In the genomic region with DNA sequence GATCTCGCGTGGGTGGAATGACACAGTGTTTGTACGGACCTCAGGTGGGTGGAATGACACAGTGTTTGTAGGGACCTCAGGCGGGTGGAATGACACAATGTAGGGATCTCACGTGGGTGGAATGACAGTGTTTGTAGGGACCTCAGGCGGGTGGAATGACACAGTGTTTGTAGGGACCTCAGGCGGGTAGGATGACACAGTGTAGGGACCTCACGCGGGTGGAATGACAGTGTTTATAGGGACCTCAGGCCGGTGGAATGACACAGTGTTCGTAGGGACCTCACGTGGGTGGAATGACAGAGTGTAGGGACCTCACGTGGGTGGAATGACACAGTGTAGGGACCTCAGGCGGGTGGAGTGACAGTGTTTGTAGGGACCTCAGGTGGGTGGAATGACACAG, we compare ENCODE assay signal across 7 cellular contexts. TPM values are rescaled to one million over a fixed set of nuclear protein-coding genes. Genes with fewer than 3 reads are reported as not detected.
DNase-seq lines count a peak whose midpoint lies in the region; ATAC-seq and TF ChIP-seq lines count a peak whose summit lies in the region.
"Not testable (repeated sequence)": the region's sequence is repeated elsewhere in the genome, so short reads cannot be mapped to it uniquely, and the experiment has no call there.

No MANE protein-coding gene starts in this region.

- H3K27me3 ChIP-seq in CD8-positive, alpha-beta T cell (ENCODE audit: insufficient read depth, low read length); spleen (replicated peaks in 1 of 7): not testable (repeated sequence)

- peak overlapping the region; percentile 41 for H3K27ac Mint-ChIP-seq in CD8-positive, alpha-beta T cell
- peak overlapping the region; percentile 81 for H3K27ac Mint-ChIP-seq in activated CD4-positive, alpha-beta memory T cell treated with anti-CD3 and anti-CD28 coated beads for 36 hours
- H3K27ac Mint-ChIP-seq in activated T-helper 2 cell treated with anti-CD3 and anti-CD28 coated beads, Interferon-gamma antibody, Interleukin-2, Interleukin-4, amounts not matched to agents 10 μg/mL and 5 μg/mL and 100 μg/mL, durations not matched to agents 14 hours and 24 hours and 36 hours, result peak overlapping the region; percentile 79
- H3K27ac Mint-ChIP-seq in activated naive CD8-positive, alpha-beta T cell, result peak overlapping the region; percentile 88
- H3K27ac Mint-ChIP-seq in effector memory CD8-positive, alpha-beta T cell, result peak overlapping the region; percentile 42 to 71

- H3K4me3 Mint-ChIP-seq in CD8-positive, alpha-beta T cell; activated CD4-positive, alpha-beta memory T cell treated with anti-CD3 and anti-CD28 coated beads for 36 hours; activated T-helper 2 cell treated with anti-CD3 and anti-CD28 coated beads, Interferon-gamma antibody, Interleukin-2, Interleukin-4, amounts not matched to agents 10 μg/mL and 5 μg/mL and 100 μg/mL, durations not matched to agents 14 hours and 24 hours and 36 hours (ENCODE audit: low read depth): not testable (repeated sequence)
- peak overlapping the region; percentile 12 for H3K4me3 Mint-ChIP-seq in activated naive CD8-positive, alpha-beta T cell
- H3K4me3 Mint-ChIP-seq in effector memory CD8-positive, alpha-beta T cell, result peak overlapping the region in 1 of 2 donors; percentile 33

- not testable (repeated sequence) for H3K4me3 ChIP-seq in CD8-positive, alpha-beta T cell (ENCODE audit: low read depth, low read length); spleen

- POLR2A ChIA-PET in CD8-positive, alpha-beta T cell (lab: Charles Lee); activated CD4-positive, alpha-beta memory T cell treated with anti-CD3 and anti-CD28 coated beads for 36 hours (lab: Charles Lee): not testable (repeated sequence)

- not testable (repeated sequence) for H3K9me3 ChIP-seq in CD8-positive, alpha-beta T cell (ENCODE audit: low read length); spleen

- intact Hi-C loops in CD8-positive, alpha-beta T cell (cut with DNase I, micrococcal nuclease); activated CD4-positive, alpha-beta memory T cell treated with anti-CD3 and anti-CD28 coated beads for 36 hours (cut with micrococcal nuclease); activated T-helper 2 cell treated with anti-CD3 and anti-CD28 coated beads, Interferon-gamma antibody, Interleukin-2, Interleukin-4, amounts not matched to agents 10 μg/mL and 5 μg/mL and 100 μg/mL, durations not matched to agents 14 hours and 24 hours and 36 hours (cut with micrococcal nuclease); spleen (cut with DNase I; ENCODE audit: low total_unique reads): not testable (repeated sequence)

- TF ChIP-seq POLR2A in spleen (IDR thresholded peaks at IDR 0.05), result not testable (repeated sequence)

- WGBS in spleen, 5 donors, result 89 to 96% (median 93%) methylated on average over 14 of the region's 14 CpGs

- not testable (repeated sequence) for H3K36me3 ChIP-seq in CD8-positive, alpha-beta T cell (ENCODE audit: insufficient read depth, low read length); spleen

- H3K27ac ChIP-seq in CD8-positive, alpha-beta T cell (ENCODE audit: low read depth, low read length); spleen: not testable (repeated sequence)

- CTCF ChIA-PET in CD8-positive, alpha-beta T cell (lab: Charles Lee); activated CD4-positive, alpha-beta memory T cell treated with anti-CD3 and anti-CD28 coated beads for 36 hours (lab: Charles Lee): not testable (repeated sequence)

- ATAC-seq in CD8-positive, alpha-beta T cell; effector memory CD8-positive, alpha-beta T cell (replicated peaks): not testable (repeated sequence)

- H3K36me3 Mint-ChIP-seq in CD8-positive, alpha-beta T cell, result not testable (repeated sequence)
- H3K36me3 Mint-ChIP-seq in activated CD4-positive, alpha-beta memory T cell treated with anti-CD3 and anti-CD28 coated beads for 36 hours, result peaks cover 41% of the 10 kb centered on the region
- H3K36me3 Mint-ChIP-seq in activated T-helper 2 cell treated with anti-CD3 and anti-CD28 coated beads, Interferon-gamma antibody, Interleukin-2, Interleukin-4, amounts not matched to agents 10 μg/mL and 5 μg/mL and 100 μg/mL, durations not matched to agents 14 hours and 24 hours and 36 hours (ENCODE audit: low read depth), result peaks cover 78% of the 10 kb centered on the region
- peaks cover 18% of the 10 kb centered on the region for H3K36me3 Mint-ChIP-seq in activated naive CD8-positive, alpha-beta T cell
- H3K36me3 Mint-ChIP-seq in effector memory CD8-positive, alpha-beta T cell (ENCODE audit: insufficient read depth), result peaks cover 38% of the 10 kb centered on the region

- H3K9me3 Mint-ChIP-seq in CD8-positive, alpha-beta T cell; activated naive CD8-positive, alpha-beta T cell (ENCODE audit: low read depth); effector memory CD8-positive, alpha-beta T cell: not testable (repeated sequence)
- peaks cover 39% of the 10 kb centered on the region for H3K9me3 Mint-ChIP-seq in activated CD4-positive, alpha-beta memory T cell treated with anti-CD3 and anti-CD28 coated beads for 36 hours
- peaks cover 42% of the 10 kb centered on the region for H3K9me3 Mint-ChIP-seq in activated T-helper 2 cell treated with anti-CD3 and anti-CD28 coated beads, Interferon-gamma antibody, Interleukin-2, Interleukin-4, amounts not matched to agents 10 μg/mL and 5 μg/mL and 100 μg/mL, durations not matched to agents 14 hours and 24 hours and 36 hours

- not testable (repeated sequence) for DNase-seq in CD8-positive, alpha-beta T cell; activated T-helper 2 cell treated with anti-CD3 and anti-CD28 coated beads, Interferon-gamma antibody, Interleukin-2, Interleukin-4, amounts not matched to agents 10 μg/mL and 5 μg/mL and 100 μg/mL, durations not matched to agents 14 hours and 24 hours and 36 hours (ENCODE audit: low spot score); effector memory CD8-positive, alpha-beta T cell
- DNase-seq in activated CD4-positive, alpha-beta memory T cell treated with anti-CD3 and anti-CD28 coated beads for 36 hours, result peak; percentile 49
- peak; percentile 23 for DNase-seq in spleen
- peak; percentile 44 for DNase-seq in stimulated activated naive CD4-positive, alpha-beta T cell treated with Interleukin-2 at 50 U/mL for 16 hours (lab: John Stamatoyannopoulos, UW)

- not testable (repeated sequence) for H3K4me1 ChIP-seq in CD8-positive, alpha-beta T cell (ENCODE audit: insufficient read depth, low read length)
- H3K4me1 ChIP-seq in spleen, result peaks cover 0 to 67% (median 19%) of the 10 kb centered on the region in 6 donors

- not testable (repeated sequence) for TF ChIP-seq CTCF in CD8-positive, alpha-beta T cell (IDR thresholded peaks at IDR 0.05); spleen (IDR thresholded peaks at IDR 0.05 in 8 of 11, conservative IDR thresholded peaks at IDR 0.05 in 3 of 11)

- peaks cover 77% of the 10 kb centered on the region for H3K4me1 Mint-ChIP-seq in CD8-positive, alpha-beta T cell (ENCODE audit: low read depth)
- H3K4me1 Mint-ChIP-seq in activated CD4-positive, alpha-beta memory T cell treated with anti-CD3 and anti-CD28 coated beads for 36 hours (ENCODE audit: low read depth), result peaks cover 65% of the 10 kb centered on the region
- H3K4me1 Mint-ChIP-seq in activated T-helper 2 cell treated with anti-CD3 and anti-CD28 coated beads, Interferon-gamma antibody, Interleukin-2, Interleukin-4, amounts not matched to agents 10 μg/mL and 5 μg/mL and 100 μg/mL, durations not matched to agents 14 hours and 24 hours and 36 hours (ENCODE audit: low read depth), result peaks cover 28% of the 10 kb centered on the region
- H3K4me1 Mint-ChIP-seq in activated naive CD8-positive, alpha-beta T cell (ENCODE audit: low read depth), result peaks cover 73% of the 10 kb centered on the region
- H3K4me1 Mint-ChIP-seq in effector memory CD8-positive, alpha-beta T cell (ENCODE audit: low read depth in 2 of 2), result peaks cover 55 to 56% of the 10 kb centered on the region in 2 donors

- H3K27me3 Mint-ChIP-seq in CD8-positive, alpha-beta T cell (ENCODE audit: low read depth); activated CD4-positive, alpha-beta memory T cell treated with anti-CD3 and anti-CD28 coated beads for 36 hours; activated T-helper 2 cell treated with anti-CD3 and anti-CD28 coated beads, Interferon-gamma antibody, Interleukin-2, Interleukin-4, amounts not matched to agents 10 μg/mL and 5 μg/mL and 100 μg/mL, durations not matched to agents 14 hours and 24 hours and 36 hours (ENCODE audit: low read depth); activated naive CD8-positive, alpha-beta T cell; effector memory CD8-positive, alpha-beta T cell: not testable (repeated sequence)

RNA-seq across cellular contexts. Expression of a gene that starts 18.7 kb away (rescaled TPM):
- 10 to 100 TPM; 28.4 to 28.5 TPM for total RNA-seq in CD8-positive, alpha-beta T cell
- total RNA-seq in activated CD4-positive, alpha-beta memory T cell treated with anti-CD3 and anti-CD28 coated beads for 36 hours, result 10 to 100 TPM; 31.9 to 32.3 TPM
- total RNA-seq in activated T-helper 2 cell treated with anti-CD3 and anti-CD28 coated beads, Interferon-gamma antibody, Interleukin-2, Interleukin-4, amounts not matched to agents 10 μg/mL and 5 μg/mL and 100 μg/mL, durations not matched to agents 14 hours and 24 hours and 36 hours, result 32.0 and 33.7 TPM in 2 replicates
- 10 to 100 TPM; 28.0 to 41.2 (median 35.3) TPM for total RNA-seq in spleen
- polyA plus RNA-seq in spleen, result 10 to 100 TPM; 15.6 to 21.0 (median 17.3) TPM
